Comparison of ENCODE assay signal across 20 cellular contexts in genomic region chr12:6049992-6050391, GRCh38.
"Had no signal": no experiment of that assay in that cellular context is flagged by ENCODE, and none has a peak within 500 bp of the region (broad histone marks: within the 10 kb centered on the region; RNA-seq: fewer than 3 reads in every experiment).

No MANE protein-coding gene starts in this region.

- H3K4me3 Mint-ChIP-seq: activated CD4-positive, alpha-beta memory T cell treated with anti-CD3 and anti-CD28 coated beads, Interleukin-2, amount 10 ng/mL, durations not matched to agents 7 days and 5 days; activated CD8-positive, alpha-beta memory T cell treated with anti-CD3 and anti-CD28 coated beads, Interleukin-2, amount 10 ng/mL, durations not matched to agents 7 days and 5 days; activated naive CD4-positive, alpha-beta T cell treated with anti-CD3 and anti-CD28 coated beads for 36 hours; central memory CD8-positive, alpha-beta T cell; immature natural killer cell; memory B cell; naive thymus-derived CD4-positive, alpha-beta T cell; stimulated activated naive CD8-positive, alpha-beta T cell treated with anti-CD3 and anti-CD28 coated beads, Interleukin-15, amount 100 ng/mL, for 72 hours had no signal

- H3K27me3 ChIP-seq: gastroesophageal sphincter, heart left ventricle, pancreas, right lobe of liver, suprapubic skin had no signal

- H3K9me3 ChIP-seq: gastroesophageal sphincter, heart left ventricle, pancreas, right lobe of liver, suprapubic skin had no signal

- H3K4me1 Mint-ChIP-seq: activated CD4-positive, alpha-beta memory T cell treated with anti-CD3 and anti-CD28 coated beads, Interleukin-2, amount 10 ng/mL, durations not matched to agents 7 days and 5 days; activated CD8-positive, alpha-beta memory T cell treated with anti-CD3 and anti-CD28 coated beads, Interleukin-2, amount 10 ng/mL, durations not matched to agents 7 days and 5 days; central memory CD8-positive, alpha-beta T cell; immature natural killer cell; memory B cell; naive thymus-derived CD4-positive, alpha-beta T cell; stimulated activated naive CD8-positive, alpha-beta T cell treated with anti-CD3 and anti-CD28 coated beads, Interleukin-15, amount 100 ng/mL, for 72 hours had no signal

- H3K4me1 ChIP-seq: pancreas had no signal

- H3K27ac ChIP-seq: gastroesophageal sphincter, heart left ventricle, pancreas, right lobe of liver, suprapubic skin had no signal

- H3K36me3 Mint-ChIP-seq: activated CD8-positive, alpha-beta memory T cell treated with anti-CD3 and anti-CD28 coated beads, Interleukin-2, amount 10 ng/mL, durations not matched to agents 7 days and 5 days; immature natural killer cell; memory B cell; naive thymus-derived CD4-positive, alpha-beta T cell had no signal

- H3K27me3 Mint-ChIP-seq: stimulated activated naive CD8-positive, alpha-beta T cell treated with anti-CD3 and anti-CD28 coated beads, Interleukin-15, amount 100 ng/mL, for 72 hours had no signal

- ATAC-seq: activated CD8-positive, alpha-beta memory T cell treated with anti-CD3 and anti-CD28 coated beads, Interleukin-2, amount 10 ng/mL, durations not matched to agents 7 days and 5 days; esophagus mucosa; gastroesophageal sphincter; heart left ventricle; left ventricle myocardium superior; naive thymus-derived CD4-positive, alpha-beta T cell; pancreas; stimulated activated naive CD8-positive, alpha-beta T cell treated with anti-CD3 and anti-CD28 coated beads, Interleukin-15, amount 100 ng/mL, for 72 hours had no signal

- H3K36me3 ChIP-seq: gastroesophageal sphincter, pancreas, right lobe of liver, suprapubic skin had no signal

- H3K9me3 Mint-ChIP-seq: activated CD4-positive, alpha-beta memory T cell treated with anti-CD3 and anti-CD28 coated beads, Interleukin-2, amount 10 ng/mL, durations not matched to agents 7 days and 5 days; activated naive CD4-positive, alpha-beta T cell treated with anti-CD3 and anti-CD28 coated beads for 36 hours; central memory CD8-positive, alpha-beta T cell; memory B cell; stimulated activated naive CD8-positive, alpha-beta T cell treated with anti-CD3 and anti-CD28 coated beads, Interleukin-15, amount 100 ng/mL, for 72 hours had no signal

- DNase-seq: activated CD4-positive, alpha-beta memory T cell treated with anti-CD3 and anti-CD28 coated beads, Interleukin-2, amount 10 ng/mL, durations not matched to agents 7 days and 5 days; activated CD4-positive, alpha-beta T cell treated with anti-CD3 and anti-CD28 coated beads for 48 hours; activated CD4-positive, CD25-positive, alpha-beta regulatory T cell; activated CD8-positive, alpha-beta memory T cell treated with anti-CD3 and anti-CD28 coated beads, Interleukin-2, amount 10 ng/mL, durations not matched to agents 7 days and 5 days; activated naive CD4-positive, alpha-beta T cell treated with anti-CD3 and anti-CD28 coated beads for 36 hours; cortex of kidney; immature natural killer cell; kidney glomerular epithelial cell; left ventricle myocardium superior; naive thymus-derived CD4-positive, alpha-beta T cell; pancreas; right lobe of liver; stimulated activated CD4-positive, alpha-beta T cell treated with anti-CD3 and anti-CD28 coated beads, Interleukin-4, amount 100 ng/mL, for 1 hour; stimulated activated naive CD8-positive, alpha-beta T cell treated with anti-CD3 and anti-CD28 coated beads, Interleukin-15, amount 100 ng/mL, for 72 hours had no signal

- H3K27ac Mint-ChIP-seq: activated CD4-positive, alpha-beta memory T cell treated with anti-CD3 and anti-CD28 coated beads, Interleukin-2, amount 10 ng/mL, durations not matched to agents 7 days and 5 days; activated CD8-positive, alpha-beta memory T cell treated with anti-CD3 and anti-CD28 coated beads, Interleukin-2, amount 10 ng/mL, durations not matched to agents 7 days and 5 days; activated naive CD4-positive, alpha-beta T cell treated with anti-CD3 and anti-CD28 coated beads for 36 hours; memory B cell; stimulated activated naive CD8-positive, alpha-beta T cell treated with anti-CD3 and anti-CD28 coated beads, Interleukin-15, amount 100 ng/mL, for 72 hours had no signal

- H3K4me3 ChIP-seq: gastroesophageal sphincter, heart left ventricle, pancreas, right lobe of liver, suprapubic skin had no signal
